Comparison of ENCODE assay signal across 22 cellular contexts in the genomic region with DNA sequence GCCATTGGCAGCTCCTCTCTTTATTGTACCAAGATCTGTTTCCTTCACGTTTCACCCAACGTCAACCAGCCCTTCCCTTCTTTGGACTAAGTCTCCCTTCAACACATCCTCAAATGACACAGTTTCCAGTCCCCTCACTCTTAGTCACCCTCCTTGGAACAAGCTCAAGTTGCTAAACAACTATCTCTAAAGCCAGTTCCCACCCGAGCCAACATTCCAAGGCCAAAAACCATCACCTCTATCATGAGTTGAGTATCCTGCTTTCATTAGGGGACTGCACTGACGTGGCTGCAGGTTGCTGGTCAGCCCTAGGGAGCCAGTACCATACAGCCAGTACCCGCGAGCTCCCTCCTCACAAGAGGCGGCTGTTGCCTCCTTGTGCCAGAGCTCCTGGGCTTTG.
DNase-seq lines count a peak whose midpoint lies in the region; ATAC-seq and TF ChIP-seq lines count a peak whose summit lies in the region.
"Had no signal": no experiment of that assay in that cellular context is flagged by ENCODE, and none has a peak within 500 bp of the region (broad histone marks: within the 10 kb centered on the region; RNA-seq: fewer than 3 reads in every experiment).

No MANE protein-coding gene starts in this region.

- no peak for DNase-seq in activated CD4-positive, alpha-beta T cell treated with anti-CD3 and anti-CD28 coated beads, Interleukin-2, amount 10 ng/mL, durations not matched to agents 7 days and 5 days
- DNase-seq in activated CD4-positive, alpha-beta T cell treated with anti-CD3 and anti-CD28 coated beads for 36 hours: no peak
- peak; percentile 45 for DNase-seq in LoVo (ENCODE audit: low spot score)
- no peak for DNase-seq in epithelial cell of prostate (ENCODE audit: low read depth, low spot score)
- no peak for DNase-seq in psoas muscle
- DNase-seq in progenitor cell of endocrine pancreas (ENCODE audit: low spot score, unreplicated experiment): no peak
- DNase-seq in transverse colon: no peak
- no peak for DNase-seq in T-helper 9 cell
- DNase-seq: 8988T; activated CD4-positive, alpha-beta T cell treated with anti-CD3 and anti-CD28 coated beads for 1 hour; activated naive CD4-positive, alpha-beta T cell; hippocampal formation; Kasumi-1; left cardiac atrium; NCI-H1436; NCI-H345; SHP77 treated with DMSO at 0.1 percent for 48 hours; trophoblast cell had no signal

- H3K9me3 ChIP-seq in psoas muscle (no peaks in the 10 kb centered on the region), transverse colon (no peaks in the 10 kb centered on the region)

- CTCF ChIA-PET in activated CD4-positive, alpha-beta T cell treated with anti-CD3 and anti-CD28 coated beads, Interleukin-2, amount 10 ng/mL, durations not matched to agents 7 days and 5 days (lab: Charles Lee): interaction anchor here (0.6 to 4.8 kb wide), 6 partner anchors 12 to 217 kb away, joined by 3 to 20 read pairs (median 4); no protein-coding TSS in a partner anchor
- CTCF ChIA-PET in activated CD4-positive, alpha-beta T cell treated with anti-CD3 and anti-CD28 coated beads for 36 hours (lab: Charles Lee): interaction anchor here (0.8 to 1.2 kb wide), 2 partner anchors 15 to 165 kb away, joined by 3 read pairs; no protein-coding TSS in a partner anchor

- peaks cover 26% of the 10 kb centered on the region for H3K4me1 Mint-ChIP-seq in activated CD4-positive, alpha-beta T cell treated with anti-CD3 and anti-CD28 coated beads, Interleukin-2, amount 10 ng/mL, durations not matched to agents 7 days and 5 days
- peaks cover 17% of the 10 kb centered on the region for H3K4me1 Mint-ChIP-seq in activated CD4-positive, alpha-beta T cell treated with anti-CD3 and anti-CD28 coated beads for 36 hours
- no peaks in the 10 kb centered on the region for H3K4me1 Mint-ChIP-seq in progenitor cell of endocrine pancreas (ENCODE audit: low read depth)
- H3K4me1 Mint-ChIP-seq: stimulated activated memory B cell treated with anti-CD40 and anti-IgM and Interleukin-4, amounts not matched to agents 10 μg/mL and 1 μg/mL and 100 μg/mL, for 72 hours had no signal

- peaks cover 11% of the 10 kb centered on the region for H3K9me3 Mint-ChIP-seq in activated CD4-positive, alpha-beta T cell treated with anti-CD3 and anti-CD28 coated beads, Interleukin-2, amount 10 ng/mL, durations not matched to agents 7 days and 5 days
- no peaks in the 10 kb centered on the region for H3K9me3 Mint-ChIP-seq in activated CD4-positive, alpha-beta T cell treated with anti-CD3 and anti-CD28 coated beads for 36 hours (ENCODE audit: low read depth)
- no peaks in the 10 kb centered on the region for H3K9me3 Mint-ChIP-seq in progenitor cell of endocrine pancreas (ENCODE audit: low read depth)
- H3K9me3 Mint-ChIP-seq: CD8-positive, alpha-beta memory T cell; stimulated activated memory B cell treated with anti-CD40 and anti-IgM and Interleukin-4, amounts not matched to agents 10 μg/mL and 1 μg/mL and 100 μg/mL, for 72 hours; T-helper 2 cell treated with Interferon-gamma antibody and Interleukin-4, amounts not matched to agents 5 μg/mL and 100 μg/mL, for 36 hours had no signal

- H3K27ac ChIP-seq in epithelial cell of prostate: peak overlapping the region; percentile 58
- H3K27ac ChIP-seq in psoas muscle: peak overlapping the region; percentile 71
- no peak overlapping the region for H3K27ac ChIP-seq in transverse colon

- 71 to 86% (median 75%) methylated on average over 7 of the region's 7 CpGs for WGBS in psoas muscle, 3 donors
- WGBS in transverse colon (ENCODE audit: low coverage in 1 of 2), 2 donors: 83 to 97% methylated on average over 2 to 7 of the region's 7 CpGs

- H3K4me1 ChIP-seq in psoas muscle (peaks cover 18% of the 10 kb centered on the region), transverse colon (no peaks in the 10 kb centered on the region)

- POLR2A ChIA-PET in activated CD4-positive, alpha-beta T cell treated with anti-CD3 and anti-CD28 coated beads, Interleukin-2, amount 10 ng/mL, durations not matched to agents 7 days and 5 days (lab: Charles Lee): no interaction called here
- POLR2A ChIA-PET in activated CD4-positive, alpha-beta T cell treated with anti-CD3 and anti-CD28 coated beads for 36 hours (lab: Charles Lee): no interaction called here

- peaks cover 15% of the 10 kb centered on the region for H3K36me3 Mint-ChIP-seq in activated CD4-positive, alpha-beta T cell treated with anti-CD3 and anti-CD28 coated beads, Interleukin-2, amount 10 ng/mL, durations not matched to agents 7 days and 5 days (ENCODE audit: low read depth)
- no peaks in the 10 kb centered on the region for H3K36me3 Mint-ChIP-seq in activated CD4-positive, alpha-beta T cell treated with anti-CD3 and anti-CD28 coated beads for 36 hours (ENCODE audit: low read depth)
- no peaks in the 10 kb centered on the region for H3K36me3 Mint-ChIP-seq in progenitor cell of endocrine pancreas (ENCODE audit: insufficient read depth)
- H3K36me3 Mint-ChIP-seq: stimulated activated memory B cell treated with anti-CD40 and anti-IgM and Interleukin-4, amounts not matched to agents 10 μg/mL and 1 μg/mL and 100 μg/mL, for 72 hours had no signal

- TF ChIP-seq CTCF in psoas muscle (IDR thresholded peaks at IDR 0.05) (no peak), progenitor cell of endocrine pancreas (IDR thresholded peaks at IDR 0.05; ENCODE audit: unreplicated experiment) (no peak), transverse colon (IDR thresholded peaks at IDR 0.05) (no peak)

- H3K4me3 ChIP-seq in psoas muscle (no peak overlapping the region), transverse colon (no peak overlapping the region)

- TF ChIP-seq EP300 in transverse colon (IDR thresholded peaks at IDR 0.05; ENCODE audit: low read depth): no peak

- ATAC-seq in activated CD4-positive, alpha-beta T cell treated with anti-CD3 and anti-CD28 coated beads for 36 hours: no peak
- ATAC-seq in psoas muscle: peak; percentile 61 to 82 (median 70)
- ATAC-seq: stimulated activated memory B cell treated with anti-CD40 and anti-IgM and Interleukin-4, amounts not matched to agents 10 μg/mL and 1 μg/mL and 100 μg/mL, for 72 hours had no signal

- intact Hi-C loops in activated CD4-positive, alpha-beta T cell treated with anti-CD3 and anti-CD28 coated beads for 36 hours (cut with DNase I, micrococcal nuclease): no loop called here
- intact Hi-C loops in psoas muscle (cut with DNase I) (no loop called here), transverse colon (cut with DNase I; ENCODE audit: low total_unique reads) (no loop called here)

- H3K27me3 ChIP-seq in psoas muscle (ENCODE audit: insufficient read depth in 3 of 3, low read length in 2 of 3) (no peaks in the 10 kb centered on the region), transverse colon (no peaks in the 10 kb centered on the region)

- no peak for TF ChIP-seq POLR2A in transverse colon (IDR thresholded peaks at IDR 0.05)

- H3K36me3 ChIP-seq in psoas muscle (ENCODE audit: insufficient read depth in 1 of 2, low read depth in 1 of 2) (no peaks in the 10 kb centered on the region), transverse colon (no peaks in the 10 kb centered on the region)

- in situ Hi-C loops in transverse colon (cut with MboI; ENCODE audit: low pct_ligation_motif_present in 1 of 4, low pct_unique_long_range_greater_than_20kb in 1 of 4, low sequenced_read_pairs in 3 of 4): no loop called here

- no peak overlapping the region for H3K4me3 Mint-ChIP-seq in activated CD4-positive, alpha-beta T cell treated with anti-CD3 and anti-CD28 coated beads, Interleukin-2, amount 10 ng/mL, durations not matched to agents 7 days and 5 days
- no peak overlapping the region for H3K4me3 Mint-ChIP-seq in activated CD4-positive, alpha-beta T cell treated with anti-CD3 and anti-CD28 coated beads for 36 hours
- no peak overlapping the region for H3K4me3 Mint-ChIP-seq in progenitor cell of endocrine pancreas (ENCODE audit: low read depth)
- H3K4me3 Mint-ChIP-seq: dendritic cell treated with granulocyte-macrophage colony-stimulating factor and Interleukin-4, amounts not matched to agents 40 ng/mL and 50 ng/mL, for 4 days; stimulated activated memory B cell treated with anti-CD40 and anti-IgM and Interleukin-4, amounts not matched to agents 10 μg/mL and 1 μg/mL and 100 μg/mL, for 72 hours had no signal

- peaks cover 4% of the 10 kb centered on the region for H3K27me3 Mint-ChIP-seq in activated CD4-positive, alpha-beta T cell treated with anti-CD3 and anti-CD28 coated beads, Interleukin-2, amount 10 ng/mL, durations not matched to agents 7 days and 5 days
- no peaks in the 10 kb centered on the region for H3K27me3 Mint-ChIP-seq in activated CD4-positive, alpha-beta T cell treated with anti-CD3 and anti-CD28 coated beads for 36 hours
- peaks cover 7% of the 10 kb centered on the region for H3K27me3 Mint-ChIP-seq in progenitor cell of endocrine pancreas
- H3K27me3 Mint-ChIP-seq: dendritic cell treated with granulocyte-macrophage colony-stimulating factor and Interleukin-4, amounts not matched to agents 40 ng/mL and 50 ng/mL, for 4 days had no signal

- peak overlapping the region; percentile 3 for H3K27ac Mint-ChIP-seq in activated CD4-positive, alpha-beta T cell treated with anti-CD3 and anti-CD28 coated beads, Interleukin-2, amount 10 ng/mL, durations not matched to agents 7 days and 5 days
- H3K27ac Mint-ChIP-seq in activated CD4-positive, alpha-beta T cell treated with anti-CD3 and anti-CD28 coated beads for 36 hours: no peak overlapping the region
- H3K27ac Mint-ChIP-seq in progenitor cell of endocrine pancreas: no peak overlapping the region
- H3K27ac Mint-ChIP-seq: stimulated activated memory B cell treated with anti-CD40 and anti-IgM and Interleukin-4, amounts not matched to agents 10 μg/mL and 1 μg/mL and 100 μg/mL, for 72 hours had no signal

Comparison
In these comparisons a context has a peak if more than half of its experiments do, and no peak if none do; other contexts are left out.
1. H3K27ac ChIP-seq: peak in epithelial cell of prostate (single experiment) and psoas muscle (single experiment); none in transverse colon (0 of 4).